In the genomic region with DNA sequence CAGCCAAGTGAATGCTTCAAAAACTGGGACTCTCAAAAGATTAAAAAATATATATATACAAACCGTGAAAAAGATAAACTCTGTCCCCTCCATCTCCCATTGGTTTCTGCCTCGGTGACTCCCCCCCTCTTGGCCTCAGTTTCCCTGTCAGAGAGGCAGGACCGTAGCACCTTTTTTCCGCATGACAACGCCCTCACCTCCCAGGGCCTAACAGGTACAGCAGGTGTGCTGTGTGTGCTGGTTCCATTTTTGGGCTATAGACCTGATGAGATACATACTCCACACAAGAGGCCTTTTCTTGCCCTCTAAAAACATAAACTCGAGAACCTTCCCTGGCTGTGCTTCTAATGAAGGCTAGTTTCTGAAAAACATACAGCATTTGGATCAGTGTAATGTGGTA, we compare ENCODE assay signal across 24 cellular contexts. TPM values are rescaled to one million over a fixed set of nuclear protein-coding genes. Genes with fewer than 3 reads are reported as not detected.
DNase-seq lines count a peak whose midpoint lies in the region; ATAC-seq, FAIRE-seq and TF ChIP-seq lines count a peak whose summit lies in the region.
"Had no signal": no experiment of that assay in that cellular context is flagged by ENCODE, and none has a peak within 500 bp of the region (broad histone marks: within the 10 kb centered on the region; RNA-seq: fewer than 3 reads in every experiment).

No MANE protein-coding gene starts in this region.

- no peaks in the 10 kb centered on the region for H3K27me3 ChIP-seq in psoas muscle (ENCODE audit: insufficient read depth in 3 of 3, low read length in 2 of 3)
- H3K27me3 ChIP-seq: heart left ventricle had no signal

- no peak for DNase-seq in activated naive CD4-positive, alpha-beta T cell (lab: John Stamatoyannopoulos, UW)
- DNase-seq in HTR-8/SVneo (ENCODE audit: insufficient read length, low spot score) (no peak), endothelial cell (ENCODE audit: low spot score) (no peak), psoas muscle (no peak), G401 (ENCODE audit: low spot score) (no peak), SKM-1 (lab: John Stamatoyannopoulos, UW; ENCODE audit: unreplicated experiment) (no peak), HCEC 1CT (no peak)
- DNase-seq: activated CD4-positive, alpha-beta T cell treated with anti-CD3 and anti-CD28 coated beads, Interleukin-2, amount 50 U/mL, for 4 hours; amygdala; C1 segment of cervical spinal cord; caudate nucleus; dermis blood vessel endothelial cell; H7; heart left ventricle; NCI-H1417; NCI-H524; NK-92 treated with Interleukin-12 subunit alpha and Interleukin-12 subunit beta, amount 100 ng/mL, for 24 hours; retina; SIG-M5; stimulated activated CD4-positive, alpha-beta T cell treated with anti-CD3 and anti-CD28 coated beads, Interleukin-12 subunit alpha, Interleukin-12 subunit beta, amount 100 ng/mL, for 4 hours; stimulated activated CD4-positive, alpha-beta T cell treated with anti-CD3 and anti-CD28 coated beads, Interleukin-4, amount 100 ng/mL, for 4 hours had no signal

- 63 to 72% (median 70%) methylated on average over 6 of the region's 6 CpGs for WGBS in psoas muscle, 3 donors

- H3K27me3 Mint-ChIP-seq in activated naive CD4-positive, alpha-beta T cell treated with anti-CD3 and anti-CD28 coated beads, Interleukin-2, amount 50 U/mL, for 24 hours: no peaks in the 10 kb centered on the region
- H3K27me3 Mint-ChIP-seq in endothelial cell (ENCODE audit: unreplicated experiment): peaks cover 10% of the 10 kb centered on the region

- peaks cover 27% of the 10 kb centered on the region for H3K36me3 Mint-ChIP-seq in activated naive CD4-positive, alpha-beta T cell treated with anti-CD3 and anti-CD28 coated beads, Interleukin-2, amount 50 U/mL, for 24 hours
- peaks cover 53% of the 10 kb centered on the region for H3K36me3 Mint-ChIP-seq in endothelial cell (ENCODE audit: low read depth, unreplicated experiment)

- H3K4me1 Mint-ChIP-seq in activated naive CD4-positive, alpha-beta T cell treated with anti-CD3 and anti-CD28 coated beads, Interleukin-2, amount 50 U/mL, for 24 hours: peaks cover 76% of the 10 kb centered on the region
- H3K4me1 Mint-ChIP-seq in endothelial cell (ENCODE audit: unreplicated experiment): peaks cover 74% of the 10 kb centered on the region

- peaks cover 2 to 72% of the 10 kb centered on the region in 2 donors for H3K36me3 ChIP-seq in psoas muscle (ENCODE audit: insufficient read depth in 1 of 2, low read depth in 1 of 2)

- peak overlapping the region; percentile 2 for H3K27ac ChIP-seq in psoas muscle
- H3K27ac ChIP-seq: VCaP had no signal

- in situ Hi-C loops in G401 (cut with HindIII; ENCODE audit: low sequenced_read_pairs): no loop called here

- peak; percentile 79 for FAIRE-seq in HTR-8/SVneo (lab: Jason Lieb, UNC)

- TF ChIP-seq CTCF in endothelial cell (IDR thresholded peaks at IDR 0.05; ENCODE audit: unreplicated experiment) (no peak), psoas muscle (IDR thresholded peaks at IDR 0.05) (no peak)

- intact Hi-C loops in psoas muscle (cut with DNase I): no loop called here

- peak overlapping the region; percentile 58 for H3K4me3 Mint-ChIP-seq in activated naive CD4-positive, alpha-beta T cell treated with anti-CD3 and anti-CD28 coated beads, Interleukin-2, amount 50 U/mL, for 24 hours
- H3K4me3 Mint-ChIP-seq in endothelial cell (ENCODE audit: unreplicated experiment): no peak overlapping the region

- H3K27ac Mint-ChIP-seq in activated naive CD4-positive, alpha-beta T cell treated with anti-CD3 and anti-CD28 coated beads, Interleukin-2, amount 50 U/mL, for 24 hours: peak overlapping the region; percentile 59
- H3K27ac Mint-ChIP-seq in endothelial cell (ENCODE audit: unreplicated experiment): peak overlapping the region; percentile 72

- peaks cover 76% of the 10 kb centered on the region for H3K4me1 ChIP-seq in psoas muscle

- ATAC-seq in psoas muscle: no peak
- ATAC-seq: heart left ventricle, Panc1 had no signal

- no peaks in the 10 kb centered on the region for H3K9me3 ChIP-seq in psoas muscle
- H3K9me3 ChIP-seq: heart left ventricle had no signal

- H3K9me3 Mint-ChIP-seq in activated naive CD4-positive, alpha-beta T cell treated with anti-CD3 and anti-CD28 coated beads, Interleukin-2, amount 50 U/mL, for 24 hours: no peaks in the 10 kb centered on the region
- no peaks in the 10 kb centered on the region for H3K9me3 Mint-ChIP-seq in endothelial cell (ENCODE audit: unreplicated experiment)

- no peak overlapping the region for H3K4me3 ChIP-seq in psoas muscle
- H3K4me3 ChIP-seq: heart left ventricle had no signal

RNA-seq across cellular contexts. Expression of gene GNAS, which starts 49.5 kb away (rescaled TPM):
- total RNA-seq in endothelial cell (ENCODE audit: unreplicated experiment) (1,989 TPM), psoas muscle (1,000 to 10,000 TPM; 1,018 to 1,905 (median 1,319) TPM)
- polyA plus RNA-seq in psoas muscle: 1,000 to 10,000 TPM in 2 of 3 donors, 100 to 1,000 TPM in 1; 700 to 1,469 (median 1,394) TPM
- total RNA-seq in G401 (2014; rRNA removed; shearing (Covaris generic)): 580 and 603 TPM in 2 replicates

RNA-seq across cellular contexts. Expression of gene GNAS-AS1, which starts 51.3 kb away (rescaled TPM):
- total RNA-seq in endothelial cell (ENCODE audit: unreplicated experiment): 4.9 TPM
- 1 to 10 TPM in 1 of 4 donors, under 1 TPM in 2, not detected in 1; 0.26 to 1.0 (median 0.65) TPM for total RNA-seq in psoas muscle
- polyA plus RNA-seq in psoas muscle: under 1 TPM; 0.03 to 0.53 (median 0.13) TPM
- total RNA-seq in G401 (2014; rRNA removed; shearing (Covaris generic)): not detected in 2 replicates
- total RNA-seq: dermis blood vessel endothelial cell had no signal
